Comparison of ENCODE assay signal across 13 cellular contexts in the genomic region with DNA sequence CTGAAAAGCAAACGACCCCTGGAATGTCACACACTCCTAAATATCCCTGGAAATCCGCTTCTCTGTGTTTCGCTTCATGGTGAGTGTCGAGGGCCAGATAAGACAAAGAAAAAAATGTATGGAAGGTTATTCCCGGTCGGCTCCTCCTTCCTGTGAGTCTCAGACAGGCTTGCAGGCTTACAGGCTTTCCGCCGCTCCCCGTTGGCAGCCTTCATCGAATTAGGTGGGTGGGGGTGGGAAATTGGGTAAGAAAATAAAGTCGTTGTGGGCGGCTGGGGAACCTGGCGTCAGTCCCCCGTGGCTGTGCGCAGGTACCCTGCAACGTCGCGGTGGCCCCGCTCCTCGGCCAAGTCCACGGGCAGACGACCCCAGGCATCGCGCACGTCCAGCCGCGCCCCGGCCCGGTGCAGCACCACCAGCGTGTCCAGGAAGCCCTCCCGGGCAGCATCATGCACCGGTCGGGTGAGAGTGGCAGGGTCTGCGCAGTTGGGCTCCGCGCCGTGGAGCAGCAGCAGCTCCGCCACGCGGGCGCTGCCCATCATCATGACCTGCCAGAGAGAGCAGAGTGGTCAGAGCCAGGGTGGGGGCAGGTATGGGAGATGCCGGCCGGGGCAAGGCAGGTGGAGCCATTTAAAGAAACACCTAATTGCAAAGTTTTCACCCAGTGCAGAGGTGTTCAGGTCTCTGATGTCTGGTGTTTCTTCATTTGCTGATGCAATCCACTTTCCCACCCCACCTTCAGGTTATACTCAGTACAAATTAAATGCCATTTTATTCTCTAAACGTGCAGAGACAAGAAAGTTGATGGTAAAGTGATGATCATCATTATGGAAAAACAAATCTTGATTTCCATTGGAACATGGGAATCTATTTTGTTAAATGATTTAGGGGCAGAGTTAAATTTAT. TPM values are rescaled to one million over a fixed set of nuclear protein-coding genes. Genes with fewer than 3 reads are reported as not detected.
A peak's percentile ranks its signal among the peaks of the same experiment; 100 is the strongest.
DNase-seq lines count a peak whose midpoint lies in the region; ATAC-seq and TF ChIP-seq lines count a peak whose summit lies in the region.
"Had no signal": no experiment of that assay in that cellular context is flagged by ENCODE, and none has a peak within 500 bp of the region (broad histone marks: within the 10 kb centered on the region; RNA-seq: fewer than 3 reads in every experiment).

No MANE protein-coding gene starts in this region.

- H3K9ac ChIP-seq in neural progenitor cell = no peak overlapping the region

- no peaks in the 10 kb centered on the region for H3K36me3 ChIP-seq in neural progenitor cell
- H3K36me3 ChIP-seq in ovary = no peaks in the 10 kb centered on the region

- no peaks in the 10 kb centered on the region for H3K79me2 ChIP-seq in neural progenitor cell (ENCODE audit: low read depth)

- peaks cover 23% of the 10 kb centered on the region for H3F3A ChIP-seq in neural progenitor cell (ENCODE audit: low read depth)

- TF ChIP-seq CTCF in RWPE1 (conservative IDR thresholded peaks at IDR 0.05; ENCODE audit: low read depth) (no peak), epithelial cell of proximal tubule (conservative IDR thresholded peaks at IDR 0.05; ENCODE audit: low read depth, low read length) (peak; percentile 3), neural progenitor cell (IDR thresholded peaks at IDR 0.05) (no peak), ovary (IDR thresholded peaks at IDR 0.05) (no peak)

- ATAC-seq in GM21447 (IDR thresholded peaks at IDR 0.05; ENCODE audit: unreplicated experiment) (no peak), HG03378 (IDR thresholded peaks at IDR 0.05; ENCODE audit: unreplicated experiment) (no peak), GM21360 (IDR thresholded peaks at IDR 0.05; ENCODE audit: unreplicated experiment) (no peak)
- ATAC-seq: activated naive CD4-positive, alpha-beta T cell treated with anti-CD3 and anti-CD28 coated beads, Interleukin-2, amount 50 U/mL, for 72 hours; gastroesophageal sphincter had no signal

- H3K4me3 ChIP-seq in epithelial cell of proximal tubule (ENCODE audit: low read depth, low read length) (peak overlapping the region; percentile 43), neural progenitor cell (no peak overlapping the region), ovary (no peak overlapping the region)
- H3K4me3 ChIP-seq: gastroesophageal sphincter had no signal

- H3K4me1 ChIP-seq in neural progenitor cell (no peaks in the 10 kb centered on the region), ovary (ENCODE audit: insufficient read depth) (peaks cover 4% of the 10 kb centered on the region)

- H3K27ac ChIP-seq in RWPE1 (peak overlapping the region; percentile 71), neural progenitor cell (no peak overlapping the region), ovary (no peak overlapping the region)
- H3K27ac ChIP-seq: gastroesophageal sphincter had no signal

- no peak overlapping the region for H2AFZ ChIP-seq in neural progenitor cell (replicated peaks)

- DNase-seq in GM03348 (ENCODE audit: low spot score) (peak; percentile 34), RWPE1 (ENCODE audit: low spot score) (no peak), epithelial cell of proximal tubule (ENCODE audit: low read depth) (no peak), neural progenitor cell (ENCODE audit: low spot score) (peak; percentile 52), ovary (no peak)
- DNase-seq: Kasumi-1, NCI-H748 treated with DMSO at 0.1 percent for 48 hours, occipital lobe had no signal

- peak overlapping the region; percentile 57 for H3K4me2 ChIP-seq in neural progenitor cell

- CTCF ChIA-PET in RWPE1 (lab: Yijun Ruan, JAX) = interaction anchor here (0.6 to 3.2 kb wide), 2 partner anchors 12 to 203 kb away, joined by 4 to 16 read pairs; a partner anchor contains a TSS

- peaks cover 44% of the 10 kb centered on the region for H3K27me3 Mint-ChIP-seq in neural progenitor cell (ENCODE audit: insufficient read depth, low read depth)

- intact Hi-C loops in ovary (cut with DNase I) = no loop called here

- no peaks in the 10 kb centered on the region for H3K36me3 Mint-ChIP-seq in neural progenitor cell

- H3K9me3 ChIP-seq in neural progenitor cell (ENCODE audit: low read depth) (no peaks in the 10 kb centered on the region), ovary (no peaks in the 10 kb centered on the region)
- H3K9me3 ChIP-seq: gastroesophageal sphincter had no signal

- peaks cover 15% of the 10 kb centered on the region for H3K4me1 Mint-ChIP-seq in neural progenitor cell

- TF ChIP-seq POLR2A in ovary (IDR thresholded peaks at IDR 0.05) = no peak

- 25 to 38% (median 29%) methylated on average over 44 of the region's 44 CpGs for WGBS in ovary, 3 donors

- H3K27me3 ChIP-seq in neural progenitor cell = peaks cover 94% of the 10 kb centered on the region
- no peaks in the 10 kb centered on the region for H3K27me3 ChIP-seq in ovary

- POLR2A ChIA-PET in RWPE1 (lab: Yijun Ruan, JAX; ENCODE audit: low non-redundant PET) = no interaction called here

- H4K20me1 ChIP-seq in neural progenitor cell (ENCODE audit: low read depth) = peaks cover 51% of the 10 kb centered on the region

- peak overlapping the region; percentile 56 for H3K4me3 Mint-ChIP-seq in neural progenitor cell

- H3K27ac Mint-ChIP-seq in neural progenitor cell = no peak overlapping the region

- H3K9me3 Mint-ChIP-seq in neural progenitor cell = no peaks in the 10 kb centered on the region
- H3K9me3 Mint-ChIP-seq: activated naive CD4-positive, alpha-beta T cell treated with anti-CD3 and anti-CD28 coated beads, Interleukin-2, amount 50 U/mL, for 72 hours had no signal

- no peak for TF ChIP-seq EP300 in ovary (IDR thresholded peaks at IDR 0.05)

RNA-seq across cellular contexts. Expression of a gene that starts 3.2 kb away (rescaled TPM):
- total RNA-seq in epithelial cell of proximal tubule (12.3 and 25.9 TPM in 2 replicates), neural progenitor cell (ENCODE audit: low replicate concordance) (0.06 and 0.07 TPM in 2 replicates), ovary (1 to 10 TPM; 1.0 to 5.3 (median 1.7) TPM)
- 1 to 10 TPM in 1 of 2 donors, under 1 TPM in 1; 0.63 to 5.7 TPM for polyA plus RNA-seq in ovary

RNA-seq across cellular contexts. Expression of a gene that starts 11.4 kb away (rescaled TPM):
- 0.87 TPM in 1 of 2 replicates, not detected in the other for total RNA-seq in epithelial cell of proximal tubule
- total RNA-seq in neural progenitor cell (ENCODE audit: low replicate concordance) = not detected in 2 replicates
- 1 to 10 TPM in 3 of 7 donors, under 1 TPM in 3, not detected in 1; 0.51 to 2.1 (median 0.82) TPM for total RNA-seq in ovary
- under 1 TPM; 0.06 to 0.32 TPM for polyA plus RNA-seq in ovary

RNA-seq across cellular contexts. Expression of a gene that starts 11.8 kb away (rescaled TPM):
- total RNA-seq in epithelial cell of proximal tubule (22.4 and 47.7 TPM in 2 replicates), neural progenitor cell (ENCODE audit: low replicate concordance) (not detected in 2 replicates), ovary (1 to 10 TPM in 3 of 7 donors, under 1 TPM in 4; 0.20 to 7.6 (median 0.82) TPM)
- 1 to 10 TPM; 1.0 to 1.3 TPM for polyA plus RNA-seq in ovary
- total RNA-seq: occipital lobe had no signal

Comparison
In these comparisons a context has a peak if more than half of its experiments do, and no peak if none do; other contexts are left out.
1. DNase-seq: peak in GM03348 (single experiment) and neural progenitor cell (single experiment); none in RWPE1 (single experiment), epithelial cell of proximal tubule (single experiment) and ovary (0 of 5).